Comparison of ENCODE assay signal across 1 cellular context in the genomic region with DNA sequence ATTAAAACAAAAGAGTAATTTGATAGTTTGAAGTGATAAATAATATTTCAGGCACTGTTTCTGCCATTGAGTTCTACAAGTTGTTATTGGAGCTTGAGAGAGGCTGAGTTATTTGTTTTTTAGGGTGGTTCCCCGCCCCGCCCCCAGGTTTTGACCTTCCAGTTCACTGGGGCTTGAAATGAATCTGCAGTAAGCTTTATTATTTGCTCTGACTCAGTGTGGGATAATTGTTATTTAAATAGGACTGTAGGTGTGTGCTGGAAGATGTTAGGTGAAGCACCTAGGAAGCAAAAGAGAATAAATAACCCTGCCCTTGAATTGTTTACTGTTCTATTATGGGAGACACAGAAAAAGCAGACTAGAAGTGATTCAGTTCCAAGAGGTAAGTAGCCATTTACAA.
TF ChIP-seq lines count a peak whose summit lies in the region.

No MANE protein-coding gene starts in this region.

TF ChIP-seq in GM23338, 12 proteins besides CTCF, POLR2A, EP300 and RAD21 (continued from another document):
- TF ChIP-seq, protein P1, sequence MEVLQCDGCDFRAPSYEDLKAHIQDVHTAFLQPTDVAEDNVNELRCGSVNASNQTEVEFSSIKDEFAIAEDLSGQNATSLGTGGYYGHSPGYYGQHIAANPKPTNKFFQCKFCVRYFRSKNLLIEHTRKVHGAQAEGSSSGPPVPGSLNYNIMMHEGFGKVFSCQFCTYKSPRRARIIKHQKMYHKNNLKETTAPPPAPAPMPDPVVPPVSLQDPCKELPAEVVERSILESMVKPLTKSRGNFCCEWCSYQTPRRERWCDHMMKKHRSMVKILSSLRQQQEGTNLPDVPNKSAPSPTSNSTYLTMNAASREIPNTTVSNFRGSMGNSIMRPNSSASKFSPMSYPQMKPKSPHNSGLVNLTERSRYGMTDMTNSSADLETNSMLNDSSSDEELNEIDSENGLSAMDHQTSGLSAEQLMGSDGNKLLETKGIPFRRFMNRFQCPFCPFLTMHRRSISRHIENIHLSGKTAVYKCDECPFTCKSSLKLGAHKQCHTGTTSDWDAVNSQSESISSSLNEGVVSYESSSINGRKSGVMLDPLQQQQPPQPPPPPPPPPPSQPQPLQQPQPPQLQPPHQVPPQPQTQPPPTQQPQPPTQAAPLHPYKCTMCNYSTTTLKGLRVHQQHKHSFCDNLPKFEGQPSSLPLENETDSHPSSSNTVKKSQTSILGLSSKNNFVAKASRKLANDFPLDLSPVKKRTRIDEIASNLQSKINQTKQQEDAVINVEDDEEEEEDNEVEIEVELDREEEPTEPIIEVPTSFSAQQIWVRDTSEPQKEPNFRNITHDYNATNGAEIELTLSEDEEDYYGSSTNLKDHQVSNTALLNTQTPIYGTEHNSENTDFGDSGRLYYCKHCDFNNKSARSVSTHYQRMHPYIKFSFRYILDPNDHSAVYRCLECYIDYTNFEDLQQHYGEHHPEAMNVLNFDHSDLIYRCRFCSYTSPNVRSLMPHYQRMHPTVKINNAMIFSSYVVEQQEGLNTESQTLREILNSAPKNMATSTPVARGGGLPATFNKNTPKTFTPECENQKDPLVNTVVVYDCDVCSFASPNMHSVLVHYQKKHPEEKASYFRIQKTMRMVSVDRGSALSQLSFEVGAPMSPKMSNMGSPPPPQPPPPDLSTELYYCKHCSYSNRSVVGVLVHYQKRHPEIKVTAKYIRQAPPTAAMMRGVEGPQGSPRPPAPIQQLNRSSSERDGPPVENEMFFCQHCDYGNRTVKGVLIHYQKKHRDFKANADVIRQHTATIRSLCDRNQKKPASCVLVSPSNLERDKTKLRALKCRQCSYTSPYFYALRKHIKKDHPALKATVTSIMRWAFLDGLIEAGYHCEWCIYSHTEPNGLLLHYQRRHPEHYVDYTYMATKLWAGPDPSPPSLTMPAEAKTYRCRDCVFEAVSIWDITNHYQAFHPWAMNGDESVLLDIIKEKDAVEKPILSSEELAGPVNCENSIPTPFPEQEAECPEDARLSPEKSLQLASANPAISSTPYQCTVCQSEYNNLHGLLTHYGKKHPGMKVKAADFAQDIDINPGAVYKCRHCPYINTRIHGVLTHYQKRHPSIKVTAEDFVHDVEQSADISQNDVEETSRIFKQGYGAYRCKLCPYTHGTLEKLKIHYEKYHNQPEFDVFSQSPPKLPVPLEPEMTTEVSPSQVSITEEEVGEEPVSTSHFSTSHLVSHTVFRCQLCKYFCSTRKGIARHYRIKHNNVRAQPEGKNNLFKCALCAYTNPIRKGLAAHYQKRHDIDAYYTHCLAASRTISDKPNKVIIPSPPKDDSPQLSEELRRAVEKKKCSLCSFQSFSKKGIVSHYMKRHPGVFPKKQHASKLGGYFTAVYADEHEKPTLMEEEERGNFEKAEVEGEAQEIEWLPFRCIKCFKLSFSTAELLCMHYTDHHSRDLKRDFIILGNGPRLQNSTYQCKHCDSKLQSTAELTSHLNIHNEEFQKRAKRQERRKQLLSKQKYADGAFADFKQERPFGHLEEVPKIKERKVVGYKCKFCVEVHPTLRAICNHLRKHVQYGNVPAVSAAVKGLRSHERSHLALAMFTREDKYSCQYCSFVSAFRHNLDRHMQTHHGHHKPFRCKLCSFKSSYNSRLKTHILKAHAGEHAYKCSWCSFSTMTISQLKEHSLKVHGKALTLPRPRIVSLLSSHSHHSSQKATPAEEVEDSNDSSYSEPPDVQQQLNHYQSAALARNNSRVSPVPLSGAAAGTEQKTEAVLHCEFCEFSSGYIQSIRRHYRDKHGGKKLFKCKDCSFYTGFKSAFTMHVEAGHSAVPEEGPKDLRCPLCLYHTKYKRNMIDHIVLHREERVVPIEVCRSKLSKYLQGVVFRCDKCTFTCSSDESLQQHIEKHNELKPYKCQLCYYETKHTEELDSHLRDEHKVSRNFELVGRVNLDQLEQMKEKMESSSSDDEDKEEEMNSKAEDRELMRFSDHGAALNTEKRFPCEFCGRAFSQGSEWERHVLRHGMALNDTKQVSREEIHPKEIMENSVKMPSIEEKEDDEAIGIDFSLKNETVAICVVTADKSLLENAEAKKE (CRISPR knock-in tag; IDR thresholded peaks at IDR 0.05), result no peak
- TF ChIP-seq ZNF114 (CRISPR knock-in tag; IDR thresholded peaks at IDR 0.05) (no peak), STAT1 (IDR thresholded peaks at IDR 0.05; ENCODE audit: unreplicated experiment) (no peak)
- TF ChIP-seq, protein P2, sequence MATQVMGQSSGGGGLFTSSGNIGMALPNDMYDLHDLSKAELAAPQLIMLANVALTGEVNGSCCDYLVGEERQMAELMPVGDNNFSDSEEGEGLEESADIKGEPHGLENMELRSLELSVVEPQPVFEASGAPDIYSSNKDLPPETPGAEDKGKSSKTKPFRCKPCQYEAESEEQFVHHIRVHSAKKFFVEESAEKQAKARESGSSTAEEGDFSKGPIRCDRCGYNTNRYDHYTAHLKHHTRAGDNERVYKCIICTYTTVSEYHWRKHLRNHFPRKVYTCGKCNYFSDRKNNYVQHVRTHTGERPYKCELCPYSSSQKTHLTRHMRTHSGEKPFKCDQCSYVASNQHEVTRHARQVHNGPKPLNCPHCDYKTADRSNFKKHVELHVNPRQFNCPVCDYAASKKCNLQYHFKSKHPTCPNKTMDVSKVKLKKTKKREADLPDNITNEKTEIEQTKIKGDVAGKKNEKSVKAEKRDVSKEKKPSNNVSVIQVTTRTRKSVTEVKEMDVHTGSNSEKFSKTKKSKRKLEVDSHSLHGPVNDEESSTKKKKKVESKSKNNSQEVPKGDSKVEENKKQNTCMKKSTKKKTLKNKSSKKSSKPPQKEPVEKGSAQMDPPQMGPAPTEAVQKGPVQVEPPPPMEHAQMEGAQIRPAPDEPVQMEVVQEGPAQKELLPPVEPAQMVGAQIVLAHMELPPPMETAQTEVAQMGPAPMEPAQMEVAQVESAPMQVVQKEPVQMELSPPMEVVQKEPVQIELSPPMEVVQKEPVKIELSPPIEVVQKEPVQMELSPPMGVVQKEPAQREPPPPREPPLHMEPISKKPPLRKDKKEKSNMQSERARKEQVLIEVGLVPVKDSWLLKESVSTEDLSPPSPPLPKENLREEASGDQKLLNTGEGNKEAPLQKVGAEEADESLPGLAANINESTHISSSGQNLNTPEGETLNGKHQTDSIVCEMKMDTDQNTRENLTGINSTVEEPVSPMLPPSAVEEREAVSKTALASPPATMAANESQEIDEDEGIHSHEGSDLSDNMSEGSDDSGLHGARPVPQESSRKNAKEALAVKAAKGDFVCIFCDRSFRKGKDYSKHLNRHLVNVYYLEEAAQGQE (IDR thresholded peaks at IDR 0.05; ENCODE audit: unreplicated experiment), result no peak
- TF ChIP-seq, protein P3, sequence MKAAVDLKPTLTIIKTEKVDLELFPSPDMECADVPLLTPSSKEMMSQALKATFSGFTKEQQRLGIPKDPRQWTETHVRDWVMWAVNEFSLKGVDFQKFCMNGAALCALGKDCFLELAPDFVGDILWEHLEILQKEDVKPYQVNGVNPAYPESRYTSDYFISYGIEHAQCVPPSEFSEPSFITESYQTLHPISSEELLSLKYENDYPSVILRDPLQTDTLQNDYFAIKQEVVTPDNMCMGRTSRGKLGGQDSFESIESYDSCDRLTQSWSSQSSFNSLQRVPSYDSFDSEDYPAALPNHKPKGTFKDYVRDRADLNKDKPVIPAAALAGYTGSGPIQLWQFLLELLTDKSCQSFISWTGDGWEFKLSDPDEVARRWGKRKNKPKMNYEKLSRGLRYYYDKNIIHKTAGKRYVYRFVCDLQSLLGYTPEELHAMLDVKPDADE (IDR thresholded peaks at IDR 0.05), result no peak
TF ChIP-seq in GM23338: peak in this region for 0.
